8 cellular contexts compared by ENCODE assay signal in the genomic region with DNA sequence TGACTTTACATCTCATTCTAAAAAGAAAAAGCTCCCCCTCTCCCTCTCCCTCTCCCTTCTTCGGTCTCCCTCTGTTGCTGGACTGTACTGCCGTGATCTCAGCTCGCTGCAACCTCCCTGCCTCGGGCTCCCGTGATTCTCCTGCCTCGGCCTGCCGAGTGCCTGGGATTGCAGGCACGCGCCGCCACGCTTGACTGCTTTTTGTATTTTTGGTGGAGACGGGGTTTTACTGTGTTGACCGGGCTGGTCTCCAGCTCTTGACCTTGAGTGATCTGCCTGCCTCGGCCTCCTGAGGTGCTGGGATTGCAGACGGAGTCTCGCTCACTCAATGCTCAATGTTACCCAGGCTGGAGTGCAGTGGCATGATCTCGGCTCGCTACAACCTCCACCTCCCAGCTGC. TPM values are rescaled to one million over a fixed set of nuclear protein-coding genes. Genes with fewer than 3 reads are reported as not detected.
DNase-seq lines count a peak whose midpoint lies in the region; ATAC-seq, FAIRE-seq and TF ChIP-seq lines count a peak whose summit lies in the region.
"Not testable (repeated sequence)": the region's sequence is repeated elsewhere in the genome, so short reads cannot be mapped to it uniquely, and the experiment has no call there.

No MANE protein-coding gene starts in this region.

- H3K27me3 ChIP-seq in BE2C; K562 (ENCODE audit: control insufficient read depth in 2 of 2, insufficient read depth in 2 of 2, low read length in 2 of 2); neural progenitor cell; thyroid gland: not testable (repeated sequence)

- ATAC-seq in K562 = peak; percentile 24; the same call in 1 of the 3 replicates
- not testable (repeated sequence) for ATAC-seq in stimulated activated memory B cell treated with anti-CD40 and anti-IgM and Interleukin-4, amounts not matched to agents 10 μg/mL and 1 μg/mL and 100 μg/mL, for 72 hours

- 62% methylated on average over 18 of the region's 18 CpGs for WGBS in K562 (ENCODE audit: insufficient coverage, low coverage, missing lambda C conversion rate)
- WGBS in thyroid gland, 2 donors = 41 to 43% methylated on average over 17 to 18 of the region's 18 CpGs

- POLR2A ChIA-PET in HEK293T (lab: Yijun Ruan, JAX) = not testable (repeated sequence)
- POLR2A ChIA-PET in K562 (lab: Yijun Ruan, JAX) = interaction anchor here (0.6 to 0.9 kb wide), 3 partner anchors 12 to 468 kb away, joined by 3 to 4 read pairs (median 3); no protein-coding TSS in a partner anchor

- not testable (repeated sequence) for H3K36me3 Mint-ChIP-seq in neural progenitor cell; stimulated activated memory B cell treated with anti-CD40 and anti-IgM and Interleukin-4, amounts not matched to agents 10 μg/mL and 1 μg/mL and 100 μg/mL, for 72 hours

- H3K9me3 Mint-ChIP-seq in neural progenitor cell; stimulated activated memory B cell treated with anti-CD40 and anti-IgM and Interleukin-4, amounts not matched to agents 10 μg/mL and 1 μg/mL and 100 μg/mL, for 72 hours: not testable (repeated sequence)

- not testable (repeated sequence) for H4K20me1 ChIP-seq in K562 (replicated peaks; ENCODE audit: control insufficient read depth, insufficient read depth, low read length); neural progenitor cell (ENCODE audit: low read depth)

- H3K36me3 ChIP-seq in BE2C; K562 (ENCODE audit: control insufficient read depth, insufficient read depth, low read length); neural progenitor cell; thyroid gland: not testable (repeated sequence)

- not testable (repeated sequence) for TF ChIP-seq CTCF in BE2C (IDR thresholded peaks at IDR 0.05; ENCODE audit: low read depth, low read length); K562 (IDR thresholded peaks at IDR 0.05 in 2 of 3, conservative IDR thresholded peaks at IDR 0.05 in 1 of 3; ENCODE audit: insufficient read depth in 2 of 3, low read depth in 1 of 3, low read length in 3 of 3); neural progenitor cell (IDR thresholded peaks at IDR 0.05); thyroid gland (IDR thresholded peaks at IDR 0.05)

- H3K79me2 ChIP-seq in K562 (ENCODE audit: control insufficient read depth, insufficient read depth, low read length); neural progenitor cell (ENCODE audit: low read depth): not testable (repeated sequence)

- in situ Hi-C loops in K562 (cut with MboI) = not testable (repeated sequence)

- BruUV-seq in K562 (replicated peaks; lab: Mats Ljungman, UMichigan) = not testable (repeated sequence)

- TF ChIP-seq RAD21 in Ishikawa (IDR thresholded peaks at IDR 0.05; ENCODE audit: low read depth); K562 (CRISPR knock-in tag; conservative IDR thresholded peaks at IDR 0.05 in 1 of 2, IDR thresholded peaks at IDR 0.05 in 1 of 2): not testable (repeated sequence)

- TF ChIP-seq EP300 in Ishikawa (IDR thresholded peaks at IDR 0.05; ENCODE audit: borderline replicate concordance); K562 (IDR thresholded peaks at IDR 0.05; ENCODE audit: low read length): not testable (repeated sequence)

- H3K4me2 ChIP-seq in K562 (ENCODE audit: insufficient read depth, low read length); neural progenitor cell: not testable (repeated sequence)

- DNase-seq in BE2C = peak; percentile 11
- peak; percentile 28 for DNase-seq in DMS53 (lab: John Stamatoyannopoulos, UW)
- DNase-seq in HEK293T (ENCODE audit: extremely low spot score); K562 (ENCODE audit: extremely low read depth in 1 of 4, low spot score in 3 of 4); neural progenitor cell (ENCODE audit: low spot score): not testable (repeated sequence)
- peak; percentile 76 to 85 for DNase-seq in thyroid gland

- intact Hi-C loops in K562 (cut with micrococcal nuclease); thyroid gland (cut with DNase I): not testable (repeated sequence)

- not testable (repeated sequence) for H3K4me1 ChIP-seq in BE2C; K562 (replicated peaks in 1 of 2; ENCODE audit: control insufficient read depth in 2 of 2, insufficient read depth in 2 of 2, low read length in 2 of 2); neural progenitor cell; thyroid gland

- H3F3A ChIP-seq in neural progenitor cell (ENCODE audit: low read depth) = not testable (repeated sequence)

- not testable (repeated sequence) for H3K27ac ChIP-seq in K562 (ENCODE audit: extremely low read depth, low read depth, low read length); neural progenitor cell; thyroid gland

- H3K4me3 ChIP-seq in BE2C (ENCODE audit: low read depth, low read length); K562; neural progenitor cell; thyroid gland (replicated peaks in 1 of 3): not testable (repeated sequence)

- CTCF ChIA-PET in HEK293T (lab: Yijun Ruan, JAX); K562 (lab: Yijun Ruan, JAX; ENCODE audit: low intra/inter-chr PET ratio): not testable (repeated sequence)

- H2AFZ ChIP-seq in K562 (ENCODE audit: low read depth, low read length); neural progenitor cell (replicated peaks): not testable (repeated sequence)

- not testable (repeated sequence) for FAIRE-seq in K562 (lab: Jason Lieb, UNC)

- not testable (repeated sequence) for H3K9me3 ChIP-seq in BE2C; K562 (replicated peaks; ENCODE audit: control insufficient read depth, insufficient read depth, low read depth, low read length); neural progenitor cell (ENCODE audit: low read depth); thyroid gland

- H3K9ac ChIP-seq in K562 (ENCODE audit: insufficient read depth in 1 of 2, low read depth in 2 of 2, low read length in 2 of 2) = 0 out of 4 replicates have a peak overlapping the region, but pooled peaks of 1 of the 2 experiments have one; percentile 24
- H3K9ac ChIP-seq in neural progenitor cell = not testable (repeated sequence)

- not testable (repeated sequence) for TF ChIP-seq POLR2A in K562 (conservative IDR thresholded peaks at IDR 0.05); thyroid gland (IDR thresholded peaks at IDR 0.05)

- not testable (repeated sequence) for H3K27me3 Mint-ChIP-seq in neural progenitor cell (ENCODE audit: insufficient read depth, low read depth)
- peaks cover 13% of the 10 kb centered on the region for H3K27me3 Mint-ChIP-seq in stimulated activated memory B cell treated with anti-CD40 and anti-IgM and Interleukin-4, amounts not matched to agents 10 μg/mL and 1 μg/mL and 100 μg/mL, for 72 hours

- not testable (repeated sequence) for H3K4me1 Mint-ChIP-seq in neural progenitor cell; stimulated activated memory B cell treated with anti-CD40 and anti-IgM and Interleukin-4, amounts not matched to agents 10 μg/mL and 1 μg/mL and 100 μg/mL, for 72 hours

- H3K27ac Mint-ChIP-seq in neural progenitor cell = not testable (repeated sequence)
- peak overlapping the region; percentile 40 for H3K27ac Mint-ChIP-seq in stimulated activated memory B cell treated with anti-CD40 and anti-IgM and Interleukin-4, amounts not matched to agents 10 μg/mL and 1 μg/mL and 100 μg/mL, for 72 hours

- H3K4me3 Mint-ChIP-seq in neural progenitor cell = peak overlapping the region; percentile 70
- not testable (repeated sequence) for H3K4me3 Mint-ChIP-seq in stimulated activated memory B cell treated with anti-CD40 and anti-IgM and Interleukin-4, amounts not matched to agents 10 μg/mL and 1 μg/mL and 100 μg/mL, for 72 hours

- H3K9me1 ChIP-seq in K562 (ENCODE audit: control insufficient read depth, insufficient read depth, low read length) = not testable (repeated sequence)

TF ChIP-seq in HEK293T, 16 proteins besides CTCF, POLR2A, EP300 and RAD21:
- TF ChIP-seq L3MBTL2 (conservative IDR thresholded peaks at IDR 0.05) = peak; percentile 38; the same call in 1 of the 2 replicates

TF ChIP-seq in K562, 482 proteins besides CTCF, POLR2A, EP300 and RAD21:
- TF ChIP-seq ZFX (CRISPR knock-in tag; IDR thresholded peaks at IDR 0.05) = 0 out of 2 replicates have a peak, but pooled peaks have one; percentile 13

RNA-seq across cellular contexts. Expression of a gene that starts 6.2 kb away (rescaled TPM):
- 3.1 TPM for polyA plus RNA-seq in BE2C (2012; ENCODE audit: insufficient read depth, insufficient read length, low read depth)
- total RNA-seq in K562 (2011; cell fraction: chromatin; rRNA removed; ENCODE audit: low replicate concordance) = 24.2 and 70.5 TPM in 2 replicates
- total RNA-seq in K562 (2011; cell fraction: nucleolus; rRNA removed) = 11.5 and 16.1 TPM in 2 replicates
- 37.4 and 70.8 TPM in 2 replicates for total RNA-seq in K562 (2011; cell fraction: nucleoplasm; rRNA removed)
- total RNA-seq in K562 (2014; rRNA removed) (6.8 and 7.1 TPM in 2 replicates), K562 (2014; rRNA removed; fragmentation: Illumina TruSeq; extraction: Trizol) (12.4 and 16.6 TPM in 2 replicates), K562 (2015; rRNA removed; fragmentation: Illumina TruSeq; extraction: Trizol) (12.4 and 12.7 TPM in 2 replicates), K562 (2021) (18.8 and 19.5 TPM in 2 replicates), neural progenitor cell (ENCODE audit: low replicate concordance) (15.7 and 19.5 TPM in 2 replicates), thyroid gland (10 to 100 TPM; 19.9 to 33.7 (median 24.7) TPM)
- polyA plus RNA-seq in K562 (2011; rRNA removed) (11.9 and 15.4 TPM in 2 replicates), K562 (2014; fragmentation: Illumina TruSeq; extraction: Trizol) (7.8 and 9.9 TPM in 2 replicates), K562 (2014; fragmentation: Nextera tagmentation; extraction: Ambion mirVana) (1 to 10 TPM; 1.2 to 1.5 TPM), K562 (2014; rRNA removed) (6.0 and 6.4 TPM in 2 replicates)
- polyA plus RNA-seq in K562 (2011; cell fraction: cytosol; rRNA removed) = 2.7 and 8.4 TPM in 2 replicates
- 14.0 and 21.7 TPM in 2 replicates for polyA plus RNA-seq in K562 (2011; cell fraction: nucleus; rRNA removed)
- polyA plus RNA-seq in K562 (2012) = 4.4 and 5.4 TPM in 2 replicates
- polyA minus RNA-seq in K562 (2011; rRNA and poly(A)+ RNA removed) = 31.4 and 42.2 TPM in 2 replicates
- 13.4 and 14.1 TPM in 2 replicates for polyA minus RNA-seq in K562 (2011; cell fraction: cytosol; rRNA and poly(A)+ RNA removed)
- polyA minus RNA-seq in K562 (2011; cell fraction: nucleus; rRNA and poly(A)+ RNA removed) = 14.3 and 28.0 TPM in 2 replicates
